In genomic region chr2:127568128-127568527, GRCh38 we compare ENCODE assay signal across 20 cellular contexts. TPM values are rescaled to one million over a fixed set of nuclear protein-coding genes. Genes with fewer than 3 reads are reported as not detected.
DNase-seq lines count a peak whose midpoint lies in the region; ATAC-seq and TF ChIP-seq lines count a peak whose summit lies in the region.
"Had no signal": no experiment of that assay in that cellular context is flagged by ENCODE, and none has a peak within 500 bp of the region (broad histone marks: within the 10 kb centered on the region; RNA-seq: fewer than 3 reads in every experiment).

No MANE protein-coding gene starts in this region.

- H2AFZ ChIP-seq in trophoblast cell (ENCODE audit: insufficient read depth, low read length, poor library complexity): no peak overlapping the region

- H3K36me3 Mint-ChIP-seq in chondrocyte (ENCODE audit: low read depth): no peaks in the 10 kb centered on the region
- H3K36me3 Mint-ChIP-seq in effector memory CD8-positive, alpha-beta T cell (ENCODE audit: insufficient read depth): peaks cover 2% of the 10 kb centered on the region
- H3K36me3 Mint-ChIP-seq: CD14-positive monocyte had no signal

- H3K36me3 ChIP-seq in trophoblast cell (ENCODE audit: control insufficient read depth in 1 of 2, insufficient read depth in 2 of 2, low read length in 2 of 2): no peaks in the 10 kb centered on the region
- H3K36me3 ChIP-seq in upper lobe of right lung: no peaks in the 10 kb centered on the region
- no peaks in the 10 kb centered on the region for H3K36me3 ChIP-seq in tibial nerve
- H3K36me3 ChIP-seq: HAP-1 had no signal

- H3K27ac Mint-ChIP-seq in chondrocyte (ENCODE audit: unreplicated experiment): no peak overlapping the region
- no peak overlapping the region for H3K27ac Mint-ChIP-seq in effector memory CD8-positive, alpha-beta T cell
- H3K27ac Mint-ChIP-seq: CD14-positive monocyte had no signal

- H2AK5ac ChIP-seq in trophoblast cell (ENCODE audit: low read length): no peak overlapping the region

- intact Hi-C loops in upper lobe of right lung (cut with DNase I): no loop called here

- TF ChIP-seq CTCF in chondrocyte (IDR thresholded peaks at IDR 0.05): no peak
- no peak for TF ChIP-seq CTCF in upper lobe of right lung (IDR thresholded peaks at IDR 0.05)
- no peak for TF ChIP-seq CTCF in tibial nerve (IDR thresholded peaks at IDR 0.05)

- peak overlapping the region; percentile 26 for H4K91ac ChIP-seq in trophoblast cell (ENCODE audit: low read depth, low read length)

- no peak overlapping the region for H2BK12ac ChIP-seq in trophoblast cell (ENCODE audit: low read length)

- no peak for ATAC-seq in upper lobe of right lung
- no peak for ATAC-seq in effector memory CD8-positive, alpha-beta T cell (replicated peaks)
- ATAC-seq: A549 had no signal

- no peak overlapping the region for H3K4me2 ChIP-seq in trophoblast cell (ENCODE audit: low read length)
- H3K4me2 ChIP-seq: A549 had no signal

- no peak overlapping the region for H2BK120ac ChIP-seq in trophoblast cell (ENCODE audit: insufficient read depth, low read length, poor library complexity)

- no peak overlapping the region for H3K4ac ChIP-seq in trophoblast cell (ENCODE audit: low read depth, low read length)

- H3K27me3 Mint-ChIP-seq in chondrocyte (ENCODE audit: low read depth): no peaks in the 10 kb centered on the region
- H3K27me3 Mint-ChIP-seq in effector memory CD8-positive, alpha-beta T cell: peaks cover 0 to 49% of the 10 kb centered on the region in 2 donors

- H4K12ac ChIP-seq in trophoblast cell (ENCODE audit: low read depth, low read length): no peak overlapping the region

- H3K4me3 ChIP-seq in trophoblast cell (ENCODE audit: low read depth, low read length) (no peak overlapping the region), upper lobe of right lung (no peak overlapping the region), tibial nerve (no peak overlapping the region)
- H3K4me3 ChIP-seq: A549, HAP-1 had no signal

- peaks cover 3% of the 10 kb centered on the region for H3K9me3 ChIP-seq in trophoblast cell (ENCODE audit: insufficient read depth, low read depth, low read length)
- H3K9me3 ChIP-seq in upper lobe of right lung: no peaks in the 10 kb centered on the region
- no peaks in the 10 kb centered on the region for H3K9me3 ChIP-seq in tibial nerve
- H3K9me3 ChIP-seq: A549, HAP-1 had no signal

- H3K14ac ChIP-seq in trophoblast cell (ENCODE audit: low read length): no peak overlapping the region

- H3K23ac ChIP-seq in trophoblast cell (ENCODE audit: low read length): no peak overlapping the region

- H3K27me3 ChIP-seq in trophoblast cell (ENCODE audit: insufficient read depth, low read length): no peaks in the 10 kb centered on the region
- H3K27me3 ChIP-seq in upper lobe of right lung: no peaks in the 10 kb centered on the region
- no peaks in the 10 kb centered on the region for H3K27me3 ChIP-seq in tibial nerve

- peaks cover 2% of the 10 kb centered on the region for H3K79me1 ChIP-seq in trophoblast cell (ENCODE audit: low read length)

- no peak overlapping the region for H3K18ac ChIP-seq in trophoblast cell (ENCODE audit: low read length)

- no peak overlapping the region for H3K9ac ChIP-seq in trophoblast cell (ENCODE audit: low read length)

- no peak overlapping the region for H2BK5ac ChIP-seq in trophoblast cell (ENCODE audit: low read depth, low read length, poor library complexity)

- no peak overlapping the region for H3K4me3 Mint-ChIP-seq in chondrocyte (ENCODE audit: unreplicated experiment)
- H3K4me3 Mint-ChIP-seq in effector memory CD8-positive, alpha-beta T cell: no peak overlapping the region
- H3K4me3 Mint-ChIP-seq: CD14-positive monocyte had no signal

- H3K4me1 ChIP-seq in trophoblast cell (ENCODE audit: control insufficient read depth in 1 of 2, insufficient read depth in 2 of 2, low read length in 2 of 2): peaks cover 0 to 4% of the 10 kb centered on the region in 2 experiments
- H3K4me1 ChIP-seq in upper lobe of right lung: peaks cover 6% of the 10 kb centered on the region
- H3K4me1 ChIP-seq in tibial nerve: peaks cover 0 to 27% (median 17%) of the 10 kb centered on the region in 4 donors
- H3K4me1 ChIP-seq: HAP-1 had no signal

- peaks cover under 1% of the 10 kb centered on the region for H3K9me3 Mint-ChIP-seq in chondrocyte (ENCODE audit: low read depth)
- H3K9me3 Mint-ChIP-seq in effector memory CD8-positive, alpha-beta T cell: no peaks in the 10 kb centered on the region

- no peak overlapping the region for H4K8ac ChIP-seq in trophoblast cell (ENCODE audit: low read depth, low read length)

- no peaks in the 10 kb centered on the region for H3K79me2 ChIP-seq in trophoblast cell (ENCODE audit: control insufficient read depth, insufficient read depth, low read length, poor library complexity)

- TF ChIP-seq EP300 in tibial nerve (IDR thresholded peaks at IDR 0.05): no peak

- TF ChIP-seq POLR2A in tibial nerve (IDR thresholded peaks at IDR 0.05): no peak

- H3K27ac ChIP-seq in trophoblast cell (ENCODE audit: low read depth, low read length) (no peak overlapping the region), upper lobe of right lung (no peak overlapping the region), tibial nerve (no peak overlapping the region)
- H3K27ac ChIP-seq: A549 had no signal

- peaks cover 38% of the 10 kb centered on the region for H3K4me1 Mint-ChIP-seq in chondrocyte (ENCODE audit: low read depth)
- H3K4me1 Mint-ChIP-seq in effector memory CD8-positive, alpha-beta T cell (ENCODE audit: low read depth in 2 of 2): peaks cover 0 to 6% of the 10 kb centered on the region in 2 donors

- DNase-seq in activated effector memory CD4-positive, alpha-beta T cell treated with anti-CD3 and anti-CD28 coated beads, Interleukin-2, amount 50 U/mL, for 16 hours: peak; percentile 39
- DNase-seq in activated effector memory CD4-positive, alpha-beta T cell treated with Interleukin-2 at 50 U/mL for 16 hours: no peak
- DNase-seq in chondrocyte (ENCODE audit: low spot score) (peak; percentile 72), trophoblast cell (no peak), upper lobe of right lung (peak; percentile 41), tibial nerve (ENCODE audit: low spot score in 2 of 2) (no peak), NCI-H146 (lab: John Stamatoyannopoulos, UW) (no peak)
- no peak for DNase-seq in effector memory CD8-positive, alpha-beta T cell
- DNase-seq: DMS53, Karpas-422, MM.1S, NCI-H1105, NCI-H187, NCI-H2171 treated with DMSO at 0.1 percent for 48 hours, NCI-H524, OCI-M1, RPMI8226 had no signal

- WGBS in trophoblast cell (ENCODE audit: extremely low coverage, insufficient coverage, insufficient read length): no CpG with 5 or more reads among the region's 6 CpGs
- 85 to 89% methylated on average over 6 of the region's 6 CpGs for WGBS in tibial nerve, 2 donors

RNA-seq across cellular contexts. Expression of gene MYO7B, which starts 32.6 kb away (rescaled TPM):
- total RNA-seq in chondrocyte: 0.02 to 0.31 TPM in 2 of 3 replicates, not detected in the other
- 0.21 and 0.35 TPM in 2 replicates for polyA plus RNA-seq in trophoblast cell (2013)
- total RNA-seq in upper lobe of right lung: 2.2 TPM
- total RNA-seq in tibial nerve: under 1 TPM in 2 of 4 donors, not detected in 2; 0.30 to 0.78 TPM

RNA-seq across cellular contexts. Expression of gene IWS1, which starts 41.8 kb away (rescaled TPM):
- total RNA-seq in chondrocyte (32.4 to 41.8 TPM (median 37.4 TPM) in 3 replicates), upper lobe of right lung (39.3 TPM), tibial nerve (10 to 100 TPM; 28.4 to 42.6 (median 39.6) TPM)
- polyA plus RNA-seq in trophoblast cell (2013): 66.1 and 67.8 TPM in 2 replicates

Comparison
In these comparisons a context has a peak if more than half of its experiments do, and no peak if none do; other contexts are left out.
1. DNase-seq: peak in activated effector memory CD4-positive, alpha-beta T cell treated with anti-CD3 and anti-CD28 coated beads, Interleukin-2, amount 50 U/mL, for 16 hours (single experiment), chondrocyte (single experiment) and upper lobe of right lung (single experiment); none in activated effector memory CD4-positive, alpha-beta T cell treated with Interleukin-2 at 50 U/mL for 16 hours (single experiment), trophoblast cell (0 of 2), tibial nerve (0 of 2), effector memory CD8-positive, alpha-beta T cell (0 of 3) and NCI-H146 (single experiment).